8 cellular contexts compared by ENCODE assay signal in genomic region chr12:50283230-50283923, GRCh38. TPM values are rescaled to one million over a fixed set of nuclear protein-coding genes. Genes with fewer than 3 reads are reported as not detected.
DNase-seq lines count a peak whose midpoint lies in the region; ATAC-seq and TF ChIP-seq lines count a peak whose summit lies in the region.

TSS of gene LIMA1 (minus strand) at chr12:50283520. CDS start at chr12:50248751, 34,769 bp downstream.

- H3K27ac Mint-ChIP-seq in dendritic cell treated with granulocyte-macrophage colony-stimulating factor and Interleukin-4, amounts not matched to agents 40 ng/mL and 50 ng/mL, for 4 days, result peak within 1 kb of the TSS; percentile 86

- H3K36me3 Mint-ChIP-seq in dendritic cell treated with granulocyte-macrophage colony-stimulating factor and Interleukin-4, amounts not matched to agents 40 ng/mL and 50 ng/mL, for 4 days (ENCODE audit: low read depth), result no peaks in the 10 kb centered on the region

- intact Hi-C loops in dendritic cell treated with granulocyte-macrophage colony-stimulating factor and Interleukin-4, amounts not matched to agents 40 ng/mL and 50 ng/mL, for 4 days (cut with micrococcal nuclease), result loop anchor here (10.0 kb wide), 1 partner anchor 59 kb away; no protein-coding TSS in a partner anchor
- intact Hi-C loops in left lung (cut with DNase I), result no loop called here

- peak; percentile 87 for ATAC-seq in GM19328 (IDR thresholded peaks at IDR 0.05; ENCODE audit: unreplicated experiment)
- peak; percentile 80 for ATAC-seq in HG03469 (IDR thresholded peaks at IDR 0.05; ENCODE audit: unreplicated experiment)
- peak; percentile 99 for ATAC-seq in left lung

- H3K36me3 ChIP-seq in BE2C (no peaks in the 10 kb centered on the region), left lung (no peaks in the 10 kb centered on the region)

- peak within 1 kb of the TSS; percentile 87 for H3K4me3 Mint-ChIP-seq in dendritic cell treated with granulocyte-macrophage colony-stimulating factor and Interleukin-4, amounts not matched to agents 40 ng/mL and 50 ng/mL, for 4 days

- H3K4me3 ChIP-seq in BE2C (ENCODE audit: low read depth, low read length) (peak within 1 kb of the TSS; percentile 91), left lung (peak within 1 kb of the TSS; percentile 76 to 87)

- peaks cover 14% of the 10 kb centered on the region for H3K27me3 Mint-ChIP-seq in dendritic cell treated with granulocyte-macrophage colony-stimulating factor and Interleukin-4, amounts not matched to agents 40 ng/mL and 50 ng/mL, for 4 days

- H3K4me1 Mint-ChIP-seq in dendritic cell treated with granulocyte-macrophage colony-stimulating factor and Interleukin-4, amounts not matched to agents 40 ng/mL and 50 ng/mL, for 4 days (ENCODE audit: low read depth), result peaks cover 17% of the 10 kb centered on the region

- H3K4me1 ChIP-seq in BE2C (no peaks in the 10 kb centered on the region), left lung (peaks cover 3 to 26% of the 10 kb centered on the region in 2 donors)

- peak; percentile 92 for DNase-seq in BE2C
- peak; percentile 77 for DNase-seq in NCI-H748 treated with DMSO at 0.1 percent for 48 hours (lab: John Stamatoyannopoulos, UW)
- DNase-seq in activated CD4-positive, alpha-beta T cell treated with anti-CD3 and anti-CD28 coated beads, Interleukin-2, amount 50 U/mL, for 24 hours (ENCODE audit: low read depth in 1 of 2, low spot score in 1 of 2), result peak; percentile 84 to 87
- peak; percentile 91 to 97 for DNase-seq in left lung
- DNase-seq in stimulated activated CD4-positive, alpha-beta T cell treated with anti-CD3 and anti-CD28 coated beads, Interleukin-2, amount 100 ng/mL, for 48 hours, result peak; percentile 86 to 92

- H3K9me3 Mint-ChIP-seq in dendritic cell treated with granulocyte-macrophage colony-stimulating factor and Interleukin-4, amounts not matched to agents 40 ng/mL and 50 ng/mL, for 4 days, result no peaks in the 10 kb centered on the region

- peak within 1 kb of the TSS; percentile 80 to 86 for H3K27ac ChIP-seq in left lung

- no peak for TF ChIP-seq CTCF in BE2C (IDR thresholded peaks at IDR 0.05; ENCODE audit: low read depth, low read length)
- TF ChIP-seq CTCF in left lung (IDR thresholded peaks at IDR 0.05), result no peak

- no peaks in the 10 kb centered on the region for H3K9me3 ChIP-seq in BE2C
- H3K9me3 ChIP-seq in left lung, result no peaks in the 10 kb centered on the region

- H3K27me3 ChIP-seq in BE2C (peaks cover 4% of the 10 kb centered on the region; the same call in 1 of the 2 replicates), left lung (no peaks in the 10 kb centered on the region)

RNA-seq across cellular contexts. Expression of gene LIMA1, which starts in this region (rescaled TPM):
- polyA plus RNA-seq in BE2C (2012; ENCODE audit: insufficient read depth, insufficient read length, low read depth), result 29.2 TPM
- total RNA-seq in left lung, result 10 to 100 TPM; 82.3 to 84.1 TPM

Comparison
In these comparisons a context has a peak if more than half of its experiments do, and no peak if none do; other contexts are left out.
1. Peak in every context shown above with its lines: DNase-seq, ATAC-seq, H3K4me3 ChIP-seq and H3K27ac ChIP-seq.